In genomic region chr20:4076671-4077070, GRCh38 we compare ENCODE assay signal across 12 cellular contexts.
A peak's percentile ranks its signal among the peaks of the same experiment; 100 is the strongest.
DNase-seq lines count a peak whose midpoint lies in the region; ATAC-seq and TF ChIP-seq lines count a peak whose summit lies in the region.
"Had no signal": no experiment of that assay in that cellular context is flagged by ENCODE, and none has a peak within 500 bp of the region (broad histone marks: within the 10 kb centered on the region; RNA-seq: fewer than 3 reads in every experiment).

No MANE protein-coding gene starts in this region.

- DNase-seq in AG04449 (ENCODE audit: low read depth, low spot score) (peak; percentile 59), HT-29 (ENCODE audit: low spot score) (peak; percentile 37), astrocyte of the cerebellum (ENCODE audit: low read depth) (peak; percentile 91), iris pigment epithelial cell (ENCODE audit: low read depth) (peak; percentile 92), NCI-H187 treated with DMSO at 0.1 percent for 48 hours (lab: John Stamatoyannopoulos, UW) (no peak)
- DNase-seq: activated CD4-positive, alpha-beta memory T cell treated with anti-CD3 and anti-CD28 coated beads, Interleukin-2, amount 10 ng/mL, durations not matched to agents 7 days and 5 days; amygdala; NCI-H345 had no signal

- TF ChIP-seq CTCF in AG04449 (IDR thresholded peaks at IDR 0.05; ENCODE audit: insufficient read depth, low read length, missing control alignments) (no peak), astrocyte of the cerebellum (IDR thresholded peaks at IDR 0.05; ENCODE audit: low read depth, low read length, missing control alignments) (no peak)

- CTCF ChIA-PET in AG04449 (lab: Yijun Ruan, JAX) = interaction anchor here (1.1 to 1.2 kb wide), 2 partner anchors 9 to 67 kb away, joined by 3 to 12 read pairs; no protein-coding TSS in a partner anchor

- ATAC-seq in GM21529 (IDR thresholded peaks at IDR 0.05; ENCODE audit: unreplicated experiment) (no peak), GM19035 (IDR thresholded peaks at IDR 0.05; ENCODE audit: unreplicated experiment) (no peak), HG02588 (IDR thresholded peaks at IDR 0.05; ENCODE audit: unreplicated experiment) (no peak)

- H3K4me3 ChIP-seq in AG04449 (ENCODE audit: low read depth, low read length) = no peak overlapping the region
- H3K4me3 ChIP-seq in astrocyte of the cerebellum (ENCODE audit: low read depth, low read length) = no peak overlapping the region
- H3K4me3 ChIP-seq: smooth muscle cell had no signal

- POLR2A ChIA-PET in AG04449 (lab: Yijun Ruan, JAX) = no interaction called here

- in situ Hi-C loops in astrocyte of the cerebellum (cut with HindIII; ENCODE audit: low sequenced_read_pairs) = no loop called here
